Comparison of ENCODE assay signal across 1 cellular context in the genomic region with DNA sequence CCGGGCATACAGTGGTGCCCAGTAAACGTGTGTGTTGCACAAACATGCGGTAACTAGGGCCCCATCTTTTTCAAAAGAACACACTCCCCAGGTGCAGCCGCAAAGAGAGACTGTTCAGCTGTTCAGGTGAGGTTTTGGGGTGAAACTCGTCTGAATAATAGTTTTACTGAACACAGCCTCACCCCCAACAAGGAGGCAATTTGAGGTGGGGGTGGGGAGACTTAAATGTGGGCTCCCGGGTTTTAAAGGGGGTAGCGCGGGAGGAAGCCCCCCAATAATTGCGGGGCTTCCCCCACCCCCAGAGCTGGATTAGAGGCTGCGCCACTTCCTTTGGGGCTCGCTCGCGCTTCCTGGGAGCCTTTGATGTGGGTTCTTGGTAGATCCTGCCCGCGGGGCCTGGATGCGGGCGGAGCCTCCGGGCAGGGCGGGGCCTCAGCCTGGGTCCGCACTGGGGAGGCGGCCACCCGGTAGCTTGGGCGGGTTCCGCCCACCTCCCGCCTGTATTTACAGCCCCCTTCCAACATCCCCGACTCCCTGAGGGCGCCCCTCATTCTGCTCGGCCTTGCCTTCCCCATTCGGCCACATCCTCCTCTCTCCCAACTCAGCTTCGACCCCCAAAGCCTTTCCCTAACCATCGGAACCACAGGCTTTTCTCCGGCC.
TF ChIP-seq lines count a peak whose summit lies in the region.

No MANE protein-coding gene starts in this region.

TF ChIP-seq in K562, 482 proteins besides CTCF, POLR2A, EP300 and RAD21 (continued from another document and continues in another):
- TF ChIP-seq, protein P1, sequence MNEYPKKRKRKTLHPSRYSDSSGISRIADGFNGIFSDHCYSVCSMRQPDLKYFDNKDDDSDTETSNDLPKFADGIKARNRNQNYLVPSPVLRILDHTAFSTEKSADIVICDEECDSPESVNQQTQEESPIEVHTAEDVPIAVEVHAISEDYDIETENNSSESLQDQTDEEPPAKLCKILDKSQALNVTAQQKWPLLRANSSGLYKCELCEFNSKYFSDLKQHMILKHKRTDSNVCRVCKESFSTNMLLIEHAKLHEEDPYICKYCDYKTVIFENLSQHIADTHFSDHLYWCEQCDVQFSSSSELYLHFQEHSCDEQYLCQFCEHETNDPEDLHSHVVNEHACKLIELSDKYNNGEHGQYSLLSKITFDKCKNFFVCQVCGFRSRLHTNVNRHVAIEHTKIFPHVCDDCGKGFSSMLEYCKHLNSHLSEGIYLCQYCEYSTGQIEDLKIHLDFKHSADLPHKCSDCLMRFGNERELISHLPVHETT (CRISPR knock-in tag; conservative IDR thresholded peaks at IDR 0.05 in 1 of 2, IDR thresholded peaks at IDR 0.05 in 1 of 2) = no peak
- TF ChIP-seq NFATC3 (IDR thresholded peaks at IDR 0.05) = no peak
- TF ChIP-seq NUFIP1 (IDR thresholded peaks at IDR 0.05; ENCODE audit: partially characterized antibody) = no peak
- TF ChIP-seq NR3C1 (CRISPR knock-in tag; IDR thresholded peaks at IDR 0.05) = no peak
- no peak for TF ChIP-seq ZBED1 (IDR thresholded peaks at IDR 0.05)
- peak; percentile 48; the same call in 1 of the 2 replicates for TF ChIP-seq MBD2 (IDR thresholded peaks at IDR 0.05; ENCODE audit: borderline replicate concordance, low read depth)
- no peak for TF ChIP-seq SRSF3 (IDR thresholded peaks at IDR 0.05; ENCODE audit: insufficient read depth, low read length)
- no peak for TF ChIP-seq ZBTB17 (CRISPR knock-in tag; IDR thresholded peaks at IDR 0.05)
- no peak for TF ChIP-seq FOXA1 (IDR thresholded peaks at IDR 0.05; ENCODE audit: borderline replicate concordance)
- TF ChIP-seq ZNF586 (CRISPR knock-in tag; conservative IDR thresholded peaks at IDR 0.05) = no peak
- TF ChIP-seq TSC22D4 (tag; IDR thresholded peaks at IDR 0.05) = no peak
- no peak for TF ChIP-seq FOXJ2 (tag; IDR thresholded peaks at IDR 0.05)
- TF ChIP-seq PHTF2 (CRISPR knock-in tag; IDR thresholded peaks at IDR 0.05) = no peak
- no peak for TF ChIP-seq ZNF12 (CRISPR knock-in tag; IDR thresholded peaks at IDR 0.05)
- no peak for TF ChIP-seq MAFG (tag; conservative IDR thresholded peaks at IDR 0.05)
- no peak for TF ChIP-seq DMBX1 (CRISPR knock-in tag; IDR thresholded peaks at IDR 0.05; ENCODE audit: borderline replicate concordance)
- TF ChIP-seq, protein P2, sequence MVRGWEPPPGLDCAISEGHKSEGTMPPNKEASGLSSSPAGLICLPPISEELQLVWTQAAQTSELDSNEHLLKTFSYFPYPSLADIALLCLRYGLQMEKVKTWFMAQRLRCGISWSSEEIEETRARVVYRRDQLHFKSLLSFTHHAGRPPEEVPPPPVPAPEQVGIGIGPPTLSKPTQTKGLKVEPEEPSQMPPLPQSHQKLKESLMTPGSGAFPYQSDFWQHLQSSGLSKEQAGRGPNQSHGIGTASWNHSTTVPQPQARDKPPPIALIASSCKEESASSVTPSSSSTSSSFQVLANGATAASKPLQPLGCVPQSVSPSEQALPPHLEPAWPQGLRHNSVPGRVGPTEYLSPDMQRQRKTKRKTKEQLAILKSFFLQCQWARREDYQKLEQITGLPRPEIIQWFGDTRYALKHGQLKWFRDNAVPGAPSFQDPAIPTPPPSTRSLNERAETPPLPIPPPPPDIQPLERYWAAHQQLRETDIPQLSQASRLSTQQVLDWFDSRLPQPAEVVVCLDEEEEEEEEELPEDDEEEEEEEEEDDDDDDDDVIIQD (CRISPR knock-in tag; IDR thresholded peaks at IDR 0.05) = no peak
- no peak for TF ChIP-seq HCFC1 (IDR thresholded peaks at IDR 0.05; ENCODE audit: low read depth, low read length)
- TF ChIP-seq, protein P3, sequence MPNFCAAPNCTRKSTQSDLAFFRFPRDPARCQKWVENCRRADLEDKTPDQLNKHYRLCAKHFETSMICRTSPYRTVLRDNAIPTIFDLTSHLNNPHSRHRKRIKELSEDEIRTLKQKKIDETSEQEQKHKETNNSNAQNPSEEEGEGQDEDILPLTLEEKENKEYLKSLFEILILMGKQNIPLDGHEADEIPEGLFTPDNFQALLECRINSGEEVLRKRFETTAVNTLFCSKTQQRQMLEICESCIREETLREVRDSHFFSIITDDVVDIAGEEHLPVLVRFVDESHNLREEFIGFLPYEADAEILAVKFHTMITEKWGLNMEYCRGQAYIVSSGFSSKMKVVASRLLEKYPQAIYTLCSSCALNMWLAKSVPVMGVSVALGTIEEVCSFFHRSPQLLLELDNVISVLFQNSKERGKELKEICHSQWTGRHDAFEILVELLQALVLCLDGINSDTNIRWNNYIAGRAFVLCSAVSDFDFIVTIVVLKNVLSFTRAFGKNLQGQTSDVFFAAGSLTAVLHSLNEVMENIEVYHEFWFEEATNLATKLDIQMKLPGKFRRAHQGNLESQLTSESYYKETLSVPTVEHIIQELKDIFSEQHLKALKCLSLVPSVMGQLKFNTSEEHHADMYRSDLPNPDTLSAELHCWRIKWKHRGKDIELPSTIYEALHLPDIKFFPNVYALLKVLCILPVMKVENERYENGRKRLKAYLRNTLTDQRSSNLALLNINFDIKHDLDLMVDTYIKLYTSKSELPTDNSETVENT (CRISPR knock-in tag; IDR thresholded peaks at IDR 0.05) = no peak
- TF ChIP-seq TAF15 (IDR thresholded peaks at IDR 0.05; ENCODE audit: low read depth, low read length) = no peak
- TF ChIP-seq, protein P4, sequence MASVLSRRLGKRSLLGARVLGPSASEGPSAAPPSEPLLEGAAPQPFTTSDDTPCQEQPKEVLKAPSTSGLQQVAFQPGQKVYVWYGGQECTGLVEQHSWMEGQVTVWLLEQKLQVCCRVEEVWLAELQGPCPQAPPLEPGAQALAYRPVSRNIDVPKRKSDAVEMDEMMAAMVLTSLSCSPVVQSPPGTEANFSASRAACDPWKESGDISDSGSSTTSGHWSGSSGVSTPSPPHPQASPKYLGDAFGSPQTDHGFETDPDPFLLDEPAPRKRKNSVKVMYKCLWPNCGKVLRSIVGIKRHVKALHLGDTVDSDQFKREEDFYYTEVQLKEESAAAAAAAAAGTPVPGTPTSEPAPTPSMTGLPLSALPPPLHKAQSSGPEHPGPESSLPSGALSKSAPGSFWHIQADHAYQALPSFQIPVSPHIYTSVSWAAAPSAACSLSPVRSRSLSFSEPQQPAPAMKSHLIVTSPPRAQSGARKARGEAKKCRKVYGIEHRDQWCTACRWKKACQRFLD (CRISPR knock-in tag; IDR thresholded peaks at IDR 0.05) = no peak
- no peak for TF ChIP-seq EHMT2 (IDR thresholded peaks at IDR 0.05)
- TF ChIP-seq, protein P5, sequence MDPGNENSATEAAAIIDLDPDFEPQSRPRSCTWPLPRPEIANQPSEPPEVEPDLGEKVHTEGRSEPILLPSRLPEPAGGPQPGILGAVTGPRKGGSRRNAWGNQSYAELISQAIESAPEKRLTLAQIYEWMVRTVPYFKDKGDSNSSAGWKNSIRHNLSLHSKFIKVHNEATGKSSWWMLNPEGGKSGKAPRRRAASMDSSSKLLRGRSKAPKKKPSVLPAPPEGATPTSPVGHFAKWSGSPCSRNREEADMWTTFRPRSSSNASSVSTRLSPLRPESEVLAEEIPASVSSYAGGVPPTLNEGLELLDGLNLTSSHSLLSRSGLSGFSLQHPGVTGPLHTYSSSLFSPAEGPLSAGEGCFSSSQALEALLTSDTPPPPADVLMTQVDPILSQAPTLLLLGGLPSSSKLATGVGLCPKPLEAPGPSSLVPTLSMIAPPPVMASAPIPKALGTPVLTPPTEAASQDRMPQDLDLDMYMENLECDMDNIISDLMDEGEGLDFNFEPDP (CRISPR knock-in tag; IDR thresholded peaks at IDR 0.05) = no peak
- TF ChIP-seq IRF2 (CRISPR knock-in tag; IDR thresholded peaks at IDR 0.05) = no peak
- TF ChIP-seq TBP (optimal IDR thresholded peaks at IDR 0.05; ENCODE audit: low read depth, low read length) = peak; percentile 29
- no peak for TF ChIP-seq ZSCAN29 (IDR thresholded peaks at IDR 0.05)
- no peak for TF ChIP-seq NFE2L1 (tag; IDR thresholded peaks at IDR 0.05; ENCODE audit: borderline replicate concordance, low read depth)
- TF ChIP-seq MED1 (CRISPR knock-in tag; IDR thresholded peaks at IDR 0.05; ENCODE audit: borderline replicate concordance) = no peak
- TF ChIP-seq, protein P6, sequence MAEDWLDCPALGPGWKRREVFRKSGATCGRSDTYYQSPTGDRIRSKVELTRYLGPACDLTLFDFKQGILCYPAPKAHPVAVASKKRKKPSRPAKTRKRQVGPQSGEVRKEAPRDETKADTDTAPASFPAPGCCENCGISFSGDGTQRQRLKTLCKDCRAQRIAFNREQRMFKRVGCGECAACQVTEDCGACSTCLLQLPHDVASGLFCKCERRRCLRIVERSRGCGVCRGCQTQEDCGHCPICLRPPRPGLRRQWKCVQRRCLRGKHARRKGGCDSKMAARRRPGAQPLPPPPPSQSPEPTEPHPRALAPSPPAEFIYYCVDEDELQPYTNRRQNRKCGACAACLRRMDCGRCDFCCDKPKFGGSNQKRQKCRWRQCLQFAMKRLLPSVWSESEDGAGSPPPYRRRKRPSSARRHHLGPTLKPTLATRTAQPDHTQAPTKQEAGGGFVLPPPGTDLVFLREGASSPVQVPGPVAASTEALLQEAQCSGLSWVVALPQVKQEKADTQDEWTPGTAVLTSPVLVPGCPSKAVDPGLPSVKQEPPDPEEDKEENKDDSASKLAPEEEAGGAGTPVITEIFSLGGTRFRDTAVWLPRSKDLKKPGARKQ (CRISPR knock-in tag; IDR thresholded peaks at IDR 0.05) = no peak
- no peak for TF ChIP-seq PHB2 (IDR thresholded peaks at IDR 0.05; ENCODE audit: low read depth)
- TF ChIP-seq, protein P7, sequence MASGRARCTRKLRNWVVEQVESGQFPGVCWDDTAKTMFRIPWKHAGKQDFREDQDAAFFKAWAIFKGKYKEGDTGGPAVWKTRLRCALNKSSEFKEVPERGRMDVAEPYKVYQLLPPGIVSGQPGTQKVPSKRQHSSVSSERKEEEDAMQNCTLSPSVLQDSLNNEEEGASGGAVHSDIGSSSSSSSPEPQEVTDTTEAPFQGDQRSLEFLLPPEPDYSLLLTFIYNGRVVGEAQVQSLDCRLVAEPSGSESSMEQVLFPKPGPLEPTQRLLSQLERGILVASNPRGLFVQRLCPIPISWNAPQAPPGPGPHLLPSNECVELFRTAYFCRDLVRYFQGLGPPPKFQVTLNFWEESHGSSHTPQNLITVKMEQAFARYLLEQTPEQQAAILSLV (tag; IDR thresholded peaks at IDR 0.05) = no peak
- peak; percentile 81; the same call in 1 of the 2 replicates for TF ChIP-seq TCF7L2 (IDR thresholded peaks at IDR 0.05; ENCODE audit: low read depth, low read length)
- TF ChIP-seq SRSF1 (IDR thresholded peaks at IDR 0.05; ENCODE audit: low read depth, low read length) = no peak
- no peak for TF ChIP-seq FOSL1 (tag; conservative IDR thresholded peaks at IDR 0.05)
- no peak for TF ChIP-seq ZNF699 (CRISPR knock-in tag; IDR thresholded peaks at IDR 0.05; ENCODE audit: insufficient replicate concordance)
- no peak for TF ChIP-seq HNRNPH1 (optimal IDR thresholded peaks at IDR 0.05; ENCODE audit: low read depth, low read length)
- no peak for TF ChIP-seq SMC3 (conservative IDR thresholded peaks at IDR 0.05; ENCODE audit: insufficient read depth, low read depth, low read length)
- TF ChIP-seq ZNF23 (CRISPR knock-in tag; IDR thresholded peaks at IDR 0.05) = no peak
- TF ChIP-seq STAG1 (CRISPR knock-in tag; IDR thresholded peaks at IDR 0.05; ENCODE audit: borderline replicate concordance) = no peak
- 0 out of 2 replicates have a peak, but pooled peaks have one; percentile 20 for TF ChIP-seq ZBTB1 (CRISPR knock-in tag; IDR thresholded peaks at IDR 0.05; ENCODE audit: borderline replicate concordance, low read depth)
- TF ChIP-seq RUNX1 (IDR thresholded peaks at IDR 0.05; ENCODE audit: low read depth) = no peak
- no peak for TF ChIP-seq ZFP1 (CRISPR knock-in tag; IDR thresholded peaks at IDR 0.05)
- no peak for TF ChIP-seq DNMT1 (IDR thresholded peaks at IDR 0.05)
- no peak for TF ChIP-seq ZZZ3 (IDR thresholded peaks at IDR 0.05)
